21 cellular contexts compared by ENCODE assay signal in the genomic region with DNA sequence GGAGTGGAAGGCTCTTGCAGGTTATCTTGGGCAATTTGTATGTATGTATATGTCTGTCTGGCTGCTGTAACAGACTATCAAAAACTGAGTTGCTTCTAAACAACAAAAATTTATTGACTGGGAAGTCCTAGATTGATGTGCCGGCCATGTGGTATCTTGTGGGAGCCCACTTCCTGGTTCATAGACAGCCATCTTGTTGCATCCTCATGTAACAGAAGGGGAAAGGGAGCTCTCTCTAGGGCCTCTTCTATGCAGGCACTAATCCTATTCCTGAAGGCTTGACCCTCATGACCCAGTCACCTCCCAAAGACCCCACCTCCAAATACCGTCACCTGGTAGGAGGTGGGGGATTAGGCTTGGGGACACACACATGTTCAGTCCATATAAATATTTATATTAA. TPM values are rescaled to one million over a fixed set of nuclear protein-coding genes. Genes with fewer than 3 reads are reported as not detected.
"Had no signal": no experiment of that assay in that cellular context is flagged by ENCODE, and none has a peak within 500 bp of the region (broad histone marks: within the 10 kb centered on the region; RNA-seq: fewer than 3 reads in every experiment).

No MANE protein-coding gene starts in this region.

- H3K4me3 ChIP-seq: cardiac muscle cell, vagina had no signal

- H3K27ac ChIP-seq: cardiac muscle cell, neutrophil, parathyroid adenoma, vagina had no signal

- H3K79me2 ChIP-seq: parathyroid adenoma had no signal

- H3K27me3 ChIP-seq: cardiac muscle cell, esophagus muscularis mucosa, neutrophil, vagina had no signal

- H3K9me3 ChIP-seq: esophagus muscularis mucosa, neutrophil, vagina had no signal

- DNase-seq: activated CD4-positive, alpha-beta T cell treated with anti-CD3 and anti-CD28 coated beads for 48 hours; activated CD8-positive, alpha-beta T cell treated with anti-CD3 and anti-CD28 coated beads for 36 hours; activated naive CD4-positive, alpha-beta T cell; activated naive CD8-positive, alpha-beta T cell treated with anti-CD3 and anti-CD28 coated beads for 36 hours; activated T-cell treated with anti-CD3 and anti-CD28 coated beads, Interleukin-2, amount 50 U/mL, for 1 hour; amniotic stem cell; effector memory CD4-positive, alpha-beta T cell; mesendoderm; stimulated activated naive CD8-positive, alpha-beta T cell treated with anti-CD3 and anti-CD28 coated beads, Interleukin-15, Interleukin-2, amounts not matched to agents 100 U/mL and 50 U/mL, for 24 hours had no signal

- H3K4me1 ChIP-seq: parathyroid adenoma, vagina had no signal

- H3K9me3 Mint-ChIP-seq: activated CD8-positive, alpha-beta T cell treated with anti-CD3 and anti-CD28 coated beads for 36 hours; activated naive CD8-positive, alpha-beta T cell treated with anti-CD3 and anti-CD28 coated beads for 36 hours; activated T-helper 17 cell treated with anti-CD3 and anti-CD28 coated beads, Interleukin-2, amount 50 U/mL, for 72 hours; T-helper 2 cell treated with Interferon-gamma antibody and Interleukin-4, amounts not matched to agents 5 μg/mL and 100 μg/mL, for 36 hours; WTC11 had no signal

- FAIRE-seq: endothelial cell of umbilical vein, TTC549 had no signal

- H3K27ac Mint-ChIP-seq: activated CD8-positive, alpha-beta T cell treated with anti-CD3 and anti-CD28 coated beads for 36 hours; activated naive CD8-positive, alpha-beta T cell treated with anti-CD3 and anti-CD28 coated beads for 36 hours; activated T-helper 17 cell treated with anti-CD3 and anti-CD28 coated beads, Interleukin-2, amount 50 U/mL, for 72 hours; natural killer cell treated with Interleukin-12 subunit alpha and Interleukin-12 subunit beta and Interleukin-15 and Interleukin-18, amount 100 ng/mL, for 72 hours; T-helper 2 cell treated with Interferon-gamma antibody and Interleukin-4, amounts not matched to agents 5 μg/mL and 100 μg/mL, for 36 hours; WTC11 had no signal

- H3K36me3 ChIP-seq: cardiac muscle cell, esophagus muscularis mucosa, neutrophil, vagina had no signal

- H3K36me3 Mint-ChIP-seq: natural killer cell treated with Interleukin-12 subunit alpha and Interleukin-12 subunit beta and Interleukin-15 and Interleukin-18, amount 100 ng/mL, for 72 hours; WTC11 had no signal

- H3K9ac ChIP-seq: parathyroid adenoma had no signal

- H3K4me3 Mint-ChIP-seq: activated CD8-positive, alpha-beta T cell treated with anti-CD3 and anti-CD28 coated beads for 36 hours; activated naive CD8-positive, alpha-beta T cell treated with anti-CD3 and anti-CD28 coated beads for 36 hours; activated T-helper 17 cell treated with anti-CD3 and anti-CD28 coated beads, Interleukin-2, amount 50 U/mL, for 72 hours; natural killer cell treated with Interleukin-12 subunit alpha and Interleukin-12 subunit beta and Interleukin-15 and Interleukin-18, amount 100 ng/mL, for 72 hours; T-helper 2 cell treated with Interferon-gamma antibody and Interleukin-4, amounts not matched to agents 5 μg/mL and 100 μg/mL, for 36 hours; WTC11 had no signal

- H3K4me1 Mint-ChIP-seq: activated T-helper 17 cell treated with anti-CD3 and anti-CD28 coated beads, Interleukin-2, amount 50 U/mL, for 72 hours had no signal

- ATAC-seq: activated T-helper 17 cell treated with anti-CD3 and anti-CD28 coated beads, Interleukin-2, amount 50 U/mL, for 72 hours; sciatic nerve; WTC11 had no signal

RNA-seq across cellular contexts. Expression of a gene that starts 9.2 kb away (rescaled TPM):
- total RNA-seq: natural killer cell treated with Interleukin-12 subunit alpha and Interleukin-12 subunit beta and Interleukin-15 and Interleukin-18, amount 100 ng/mL, for 72 hours had no signal
- polyA plus RNA-seq: cardiac muscle cell had no signal
